26 cellular contexts compared by ENCODE assay signal in the genomic region with DNA sequence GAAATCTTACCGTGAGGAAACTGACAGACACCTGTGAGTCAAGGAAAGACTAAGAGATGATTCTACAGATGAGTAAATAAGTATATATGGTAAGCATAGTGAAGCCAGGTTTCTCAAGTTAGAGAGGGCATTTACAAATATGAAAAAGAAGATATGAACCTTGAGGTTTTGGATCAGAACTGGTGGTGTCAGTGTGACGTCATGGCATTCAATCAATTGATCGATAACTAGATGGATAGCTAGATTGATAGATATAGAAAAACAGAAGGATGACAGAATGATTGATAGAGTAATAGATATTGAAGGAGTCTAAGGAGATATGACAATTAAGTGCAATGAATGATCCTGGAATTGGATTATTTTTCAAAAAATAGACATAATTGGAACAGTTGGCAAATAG.
"Had no signal": no experiment of that assay in that cellular context is flagged by ENCODE, and none has a peak within 500 bp of the region (broad histone marks: within the 10 kb centered on the region; RNA-seq: fewer than 3 reads in every experiment).

No MANE protein-coding gene starts in this region.

- H3K4me1 Mint-ChIP-seq: endodermal cell had no signal

- H3K27me3 ChIP-seq: colonic mucosa, dorsolateral prefrontal cortex, esophagus muscularis mucosa, esophagus squamous epithelium, foreskin keratinocyte, gastrocnemius medialis, heart left ventricle, heart right ventricle had no signal

- FAIRE-seq: endothelial cell of umbilical vein had no signal

- DNase-seq: colonic mucosa; cortex of kidney; dermis blood vessel endothelial cell; dorsolateral prefrontal cortex; effector CD4-positive, alpha-beta T cell; effector CD8-positive, alpha-beta T cell; effector memory CD4-positive, alpha-beta T cell; effector memory CD8-positive, alpha-beta T cell; endodermal cell; erythroblast; esophagus squamous epithelium; foreskin fibroblast; foreskin keratinocyte; foreskin melanocyte; gastrocnemius medialis; glutamatergic neuron; head of caudate nucleus; heart left ventricle; heart right ventricle had no signal

- H3K9me3 Mint-ChIP-seq: dendritic cell treated with granulocyte-macrophage colony-stimulating factor and Interleukin-4, amounts not matched to agents 40 ng/mL and 50 ng/mL, for 4 days; endodermal cell had no signal

- H3K9me3 ChIP-seq: colonic mucosa, esophagus squamous epithelium, gastrocnemius medialis, gastroesophageal sphincter had no signal

- H3K4me1 ChIP-seq: colonic mucosa, esophagus muscularis mucosa, esophagus squamous epithelium, foreskin keratinocyte, gastrocnemius medialis, gastroesophageal sphincter, heart left ventricle, heart right ventricle had no signal

- H3K27ac ChIP-seq: colonic mucosa, coronary artery, dorsolateral prefrontal cortex, epithelial cell of prostate, esophagus muscularis mucosa, esophagus squamous epithelium, foreskin keratinocyte, gastrocnemius medialis, gastroesophageal sphincter, heart left ventricle, heart right ventricle had no signal

- H3K4me3 ChIP-seq: colonic mucosa, coronary artery, dorsolateral prefrontal cortex, esophagus muscularis mucosa, esophagus squamous epithelium, gastrocnemius medialis, gastroesophageal sphincter, heart left ventricle, heart right ventricle had no signal

- H3K27me3 Mint-ChIP-seq: dendritic cell treated with granulocyte-macrophage colony-stimulating factor and Interleukin-4, amounts not matched to agents 40 ng/mL and 50 ng/mL, for 4 days; effector memory CD8-positive, alpha-beta T cell had no signal

- H3K27ac Mint-ChIP-seq: dendritic cell treated with granulocyte-macrophage colony-stimulating factor and Interleukin-4, amounts not matched to agents 40 ng/mL and 50 ng/mL, for 4 days; effector memory CD8-positive, alpha-beta T cell; endodermal cell had no signal

- ATAC-seq: effector memory CD8-positive, alpha-beta T cell; esophagus mucosa; foreskin keratinocyte; gastrocnemius medialis; gastroesophageal sphincter; heart left ventricle; heart right ventricle had no signal

- H3K36me3 ChIP-seq: colonic mucosa, esophagus muscularis mucosa, esophagus squamous epithelium, gastrocnemius medialis, gastroesophageal sphincter, heart left ventricle, heart right ventricle had no signal

- H3K4me3 Mint-ChIP-seq: dendritic cell treated with granulocyte-macrophage colony-stimulating factor and Interleukin-4, amounts not matched to agents 40 ng/mL and 50 ng/mL, for 4 days; effector memory CD8-positive, alpha-beta T cell; endodermal cell had no signal
